ENCODE assay signal across 1 cellular context in the genomic region with DNA sequence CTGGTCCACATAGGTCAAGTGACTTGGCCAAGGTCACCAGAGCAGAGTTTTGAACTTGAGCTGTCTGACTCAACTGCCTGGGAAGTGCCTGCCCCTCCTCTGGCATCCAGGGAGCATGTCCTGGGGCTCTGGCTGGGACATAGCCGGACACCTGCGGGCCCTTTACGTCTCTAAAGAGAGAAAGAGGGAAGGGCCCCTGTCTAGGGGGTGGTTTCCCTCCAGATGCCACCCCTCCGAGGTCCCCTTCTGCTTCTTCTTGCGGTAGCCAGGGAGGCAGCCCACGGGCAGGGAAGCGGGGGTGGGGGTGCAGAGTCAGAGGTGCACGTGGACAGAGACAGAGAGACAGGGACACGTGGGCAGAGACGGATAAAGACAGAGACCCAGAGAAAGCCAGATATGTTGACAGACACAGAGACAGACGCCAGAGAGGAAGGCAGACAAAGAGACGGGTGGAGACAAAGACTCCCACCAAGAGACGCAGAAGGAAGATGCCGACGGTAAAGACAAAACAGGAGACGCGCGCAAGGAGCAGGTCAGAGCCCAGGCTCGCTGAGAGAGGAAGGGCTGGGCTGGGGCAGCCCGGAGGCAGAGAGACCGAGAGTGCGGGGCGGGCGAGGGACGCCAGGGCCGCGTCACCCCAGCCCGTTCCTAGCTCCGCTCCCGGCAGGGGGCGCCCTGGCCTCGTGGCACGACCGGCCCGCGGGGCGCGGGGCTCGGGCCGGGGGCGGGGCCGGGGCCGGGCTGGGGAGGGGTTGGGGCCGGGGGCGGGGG.
TF ChIP-seq lines count a peak whose summit lies in the region.

No MANE protein-coding gene starts in this region.

TF ChIP-seq in HepG2, 621 proteins besides CTCF, POLR2A, EP300 and RAD21 (continued from another document):
- TF ChIP-seq, protein P1, sequence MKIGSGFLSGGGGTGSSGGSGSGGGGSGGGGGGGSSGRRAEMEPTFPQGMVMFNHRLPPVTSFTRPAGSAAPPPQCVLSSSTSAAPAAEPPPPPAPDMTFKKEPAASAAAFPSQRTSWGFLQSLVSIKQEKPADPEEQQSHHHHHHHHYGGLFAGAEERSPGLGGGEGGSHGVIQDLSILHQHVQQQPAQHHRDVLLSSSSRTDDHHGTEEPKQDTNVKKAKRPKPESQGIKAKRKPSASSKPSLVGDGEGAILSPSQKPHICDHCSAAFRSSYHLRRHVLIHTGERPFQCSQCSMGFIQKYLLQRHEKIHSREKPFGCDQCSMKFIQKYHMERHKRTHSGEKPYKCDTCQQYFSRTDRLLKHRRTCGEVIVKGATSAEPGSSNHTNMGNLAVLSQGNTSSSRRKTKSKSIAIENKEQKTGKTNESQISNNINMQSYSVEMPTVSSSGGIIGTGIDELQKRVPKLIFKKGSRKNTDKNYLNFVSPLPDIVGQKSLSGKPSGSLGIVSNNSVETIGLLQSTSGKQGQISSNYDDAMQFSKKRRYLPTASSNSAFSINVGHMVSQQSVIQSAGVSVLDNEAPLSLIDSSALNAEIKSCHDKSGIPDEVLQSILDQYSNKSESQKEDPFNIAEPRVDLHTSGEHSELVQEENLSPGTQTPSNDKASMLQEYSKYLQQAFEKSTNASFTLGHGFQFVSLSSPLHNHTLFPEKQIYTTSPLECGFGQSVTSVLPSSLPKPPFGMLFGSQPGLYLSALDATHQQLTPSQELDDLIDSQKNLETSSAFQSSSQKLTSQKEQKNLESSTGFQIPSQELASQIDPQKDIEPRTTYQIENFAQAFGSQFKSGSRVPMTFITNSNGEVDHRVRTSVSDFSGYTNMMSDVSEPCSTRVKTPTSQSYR (CRISPR knock-in tag; IDR thresholded peaks at IDR 0.05; ENCODE audit: borderline replicate concordance): no peak
- TF ChIP-seq ZNF556 (CRISPR knock-in tag; IDR thresholded peaks at IDR 0.05; ENCODE audit: borderline replicate concordance): 0 out of 2 replicates have a peak, but pooled peaks have one; percentile 8
- TF ChIP-seq, protein P2, sequence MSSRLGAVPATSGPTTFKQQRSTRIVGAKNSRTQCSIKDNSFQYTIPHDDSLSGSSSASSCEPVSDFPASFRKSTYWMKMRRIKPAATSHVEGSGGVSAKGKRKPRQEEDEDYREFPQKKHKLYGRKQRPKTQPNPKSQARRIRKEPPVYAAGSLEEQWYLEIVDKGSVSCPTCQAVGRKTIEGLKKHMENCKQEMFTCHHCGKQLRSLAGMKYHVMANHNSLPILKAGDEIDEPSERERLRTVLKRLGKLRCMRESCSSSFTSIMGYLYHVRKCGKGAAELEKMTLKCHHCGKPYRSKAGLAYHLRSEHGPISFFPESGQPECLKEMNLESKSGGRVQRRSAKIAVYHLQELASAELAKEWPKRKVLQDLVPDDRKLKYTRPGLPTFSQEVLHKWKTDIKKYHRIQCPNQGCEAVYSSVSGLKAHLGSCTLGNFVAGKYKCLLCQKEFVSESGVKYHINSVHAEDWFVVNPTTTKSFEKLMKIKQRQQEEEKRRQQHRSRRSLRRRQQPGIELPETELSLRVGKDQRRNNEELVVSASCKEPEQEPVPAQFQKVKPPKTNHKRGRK (CRISPR knock-in tag; IDR thresholded peaks at IDR 0.05): no peak
- no peak for TF ChIP-seq ZFP41 (CRISPR knock-in tag; IDR thresholded peaks at IDR 0.05; ENCODE audit: borderline replicate concordance)
- TF ChIP-seq FOSL2 (CRISPR knock-in tag; IDR thresholded peaks at IDR 0.05): 0 out of 2 replicates have a peak, but pooled peaks have one; percentile 21
- TF ChIP-seq MAFG (CRISPR knock-in tag; IDR thresholded peaks at IDR 0.05): no peak
- TF ChIP-seq, protein P3, sequence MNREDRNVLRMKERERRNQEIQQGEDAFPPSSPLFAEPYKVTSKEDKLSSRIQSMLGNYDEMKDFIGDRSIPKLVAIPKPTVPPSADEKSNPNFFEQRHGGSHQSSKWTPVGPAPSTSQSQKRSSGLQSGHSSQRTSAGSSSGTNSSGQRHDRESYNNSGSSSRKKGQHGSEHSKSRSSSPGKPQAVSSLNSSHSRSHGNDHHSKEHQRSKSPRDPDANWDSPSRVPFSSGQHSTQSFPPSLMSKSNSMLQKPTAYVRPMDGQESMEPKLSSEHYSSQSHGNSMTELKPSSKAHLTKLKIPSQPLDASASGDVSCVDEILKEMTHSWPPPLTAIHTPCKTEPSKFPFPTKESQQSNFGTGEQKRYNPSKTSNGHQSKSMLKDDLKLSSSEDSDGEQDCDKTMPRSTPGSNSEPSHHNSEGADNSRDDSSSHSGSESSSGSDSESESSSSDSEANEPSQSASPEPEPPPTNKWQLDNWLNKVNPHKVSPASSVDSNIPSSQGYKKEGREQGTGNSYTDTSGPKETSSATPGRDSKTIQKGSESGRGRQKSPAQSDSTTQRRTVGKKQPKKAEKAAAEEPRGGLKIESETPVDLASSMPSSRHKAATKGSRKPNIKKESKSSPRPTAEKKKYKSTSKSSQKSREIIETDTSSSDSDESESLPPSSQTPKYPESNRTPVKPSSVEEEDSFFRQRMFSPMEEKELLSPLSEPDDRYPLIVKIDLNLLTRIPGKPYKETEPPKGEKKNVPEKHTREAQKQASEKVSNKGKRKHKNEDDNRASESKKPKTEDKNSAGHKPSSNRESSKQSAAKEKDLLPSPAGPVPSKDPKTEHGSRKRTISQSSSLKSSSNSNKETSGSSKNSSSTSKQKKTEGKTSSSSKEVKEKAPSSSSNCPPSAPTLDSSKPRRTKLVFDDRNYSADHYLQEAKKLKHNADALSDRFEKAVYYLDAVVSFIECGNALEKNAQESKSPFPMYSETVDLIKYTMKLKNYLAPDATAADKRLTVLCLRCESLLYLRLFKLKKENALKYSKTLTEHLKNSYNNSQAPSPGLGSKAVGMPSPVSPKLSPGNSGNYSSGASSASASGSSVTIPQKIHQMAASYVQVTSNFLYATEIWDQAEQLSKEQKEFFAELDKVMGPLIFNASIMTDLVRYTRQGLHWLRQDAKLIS (CRISPR knock-in tag; IDR thresholded peaks at IDR 0.05): no peak
- TF ChIP-seq ZNF574 (CRISPR knock-in tag; IDR thresholded peaks at IDR 0.05): 0 out of 2 replicates have a peak, but pooled peaks have one; percentile 30
- TF ChIP-seq STAG1 (CRISPR knock-in tag; IDR thresholded peaks at IDR 0.05): peak; percentile 73
- no peak for TF ChIP-seq ZNF280B (CRISPR knock-in tag; IDR thresholded peaks at IDR 0.05; ENCODE audit: borderline replicate concordance)
- TF ChIP-seq RARA (CRISPR knock-in tag; IDR thresholded peaks at IDR 0.05): peak; percentile 52
- TF ChIP-seq BCL3 (CRISPR knock-in tag; IDR thresholded peaks at IDR 0.05): no peak
- 0 out of 2 replicates have a peak, but pooled peaks have one; percentile 9 for TF ChIP-seq SAP130 (CRISPR knock-in tag; IDR thresholded peaks at IDR 0.05; ENCODE audit: low read depth)
- TF ChIP-seq MNT (IDR thresholded peaks at IDR 0.05): peak; percentile 71
- TF ChIP-seq SMARCC2 (IDR thresholded peaks at IDR 0.05): no peak
- peak; percentile 32; the same call in 1 of the 2 replicates for TF ChIP-seq PATZ1 (CRISPR knock-in tag; IDR thresholded peaks at IDR 0.05)
- 0 out of 2 replicates have a peak, but pooled peaks have one; percentile 45 for TF ChIP-seq HES4 (CRISPR knock-in tag; IDR thresholded peaks at IDR 0.05; ENCODE audit: borderline replicate concordance)
